ENCODE assay signal across 1 cellular context in genomic region chr14:69606258-69606657, GRCh38.
TF ChIP-seq lines count a peak whose summit lies in the region.

No MANE protein-coding gene starts in this region.

TF ChIP-seq in K562, 482 proteins besides CTCF, POLR2A, EP300 and RAD21:
- TF ChIP-seq, protein P1, sequence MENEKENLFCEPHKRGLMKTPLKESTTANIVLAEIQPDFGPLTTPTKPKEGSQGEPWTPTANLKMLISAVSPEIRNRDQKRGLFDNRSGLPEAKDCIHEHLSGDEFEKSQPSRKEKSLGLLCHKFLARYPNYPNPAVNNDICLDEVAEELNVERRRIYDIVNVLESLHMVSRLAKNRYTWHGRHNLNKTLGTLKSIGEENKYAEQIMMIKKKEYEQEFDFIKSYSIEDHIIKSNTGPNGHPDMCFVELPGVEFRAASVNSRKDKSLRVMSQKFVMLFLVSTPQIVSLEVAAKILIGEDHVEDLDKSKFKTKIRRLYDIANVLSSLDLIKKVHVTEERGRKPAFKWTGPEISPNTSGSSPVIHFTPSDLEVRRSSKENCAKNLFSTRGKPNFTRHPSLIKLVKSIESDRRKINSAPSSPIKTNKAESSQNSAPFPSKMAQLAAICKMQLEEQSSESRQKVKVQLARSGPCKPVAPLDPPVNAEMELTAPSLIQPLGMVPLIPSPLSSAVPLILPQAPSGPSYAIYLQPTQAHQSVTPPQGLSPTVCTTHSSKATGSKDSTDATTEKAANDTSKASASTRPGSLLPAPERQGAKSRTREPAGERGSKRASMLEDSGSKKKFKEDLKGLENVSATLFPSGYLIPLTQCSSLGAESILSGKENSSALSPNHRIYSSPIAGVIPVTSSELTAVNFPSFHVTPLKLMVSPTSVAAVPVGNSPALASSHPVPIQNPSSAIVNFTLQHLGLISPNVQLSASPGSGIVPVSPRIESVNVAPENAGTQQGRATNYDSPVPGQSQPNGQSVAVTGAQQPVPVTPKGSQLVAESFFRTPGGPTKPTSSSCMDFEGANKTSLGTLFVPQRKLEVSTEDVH (IDR thresholded peaks at IDR 0.05; ENCODE audit: low read depth, partially characterized antibody) = no peak
- TF ChIP-seq RFX1 (IDR thresholded peaks at IDR 0.05) (peak; percentile 55), JUND (IDR thresholded peaks at IDR 0.05; ENCODE audit: borderline replicate concordance, low read depth, low read length) (peak; percentile 35; the same call in 1 of the 2 replicates), JUND (tag; IDR thresholded peaks at IDR 0.05; ENCODE audit: borderline replicate concordance, low read depth, low read length) (no peak), ZNF407 (IDR thresholded peaks at IDR 0.05; ENCODE audit: low read depth) (no peak), NR2C1 (IDR thresholded peaks at IDR 0.05) (peak; percentile 67), NR2C1 (tag; IDR thresholded peaks at IDR 0.05) (peak; percentile 87), CEBPG (CRISPR knock-in tag; IDR thresholded peaks at IDR 0.05) (peak; percentile 78), CEBPG (tag; conservative IDR thresholded peaks at IDR 0.05 in 1 of 2, IDR thresholded peaks at IDR 0.05 in 1 of 2) (peak; percentile 72 to 83), ATF3 (IDR thresholded peaks at IDR 0.05) (peak; percentile 89), ATF3 (CRISPR knock-in tag; conservative IDR thresholded peaks at IDR 0.05) (no peak), NR2C2 (CRISPR knock-in tag; IDR thresholded peaks at IDR 0.05) (peak; percentile 54; the same call in 1 of the 2 replicates), NR2C2 (tag; IDR thresholded peaks at IDR 0.05) (peak; percentile 74), BCOR (IDR thresholded peaks at IDR 0.05) (no peak), KDM1A (IDR thresholded peaks at IDR 0.05) (peak; percentile 13 to 39; a peak in 1 of 4 replicates), RCOR1 (IDR thresholded peaks at IDR 0.05; ENCODE audit: borderline replicate concordance in 1 of 2, low read depth in 2 of 2, low read length in 2 of 2) (peak in 1 of 2 experiments; percentile 28; a peak in 1 of 4 replicates), ZSCAN29 (IDR thresholded peaks at IDR 0.05) (no peak), CEBPB (tag; IDR thresholded peaks at IDR 0.05) (peak; percentile 93)
- TF ChIP-seq, protein P2, sequence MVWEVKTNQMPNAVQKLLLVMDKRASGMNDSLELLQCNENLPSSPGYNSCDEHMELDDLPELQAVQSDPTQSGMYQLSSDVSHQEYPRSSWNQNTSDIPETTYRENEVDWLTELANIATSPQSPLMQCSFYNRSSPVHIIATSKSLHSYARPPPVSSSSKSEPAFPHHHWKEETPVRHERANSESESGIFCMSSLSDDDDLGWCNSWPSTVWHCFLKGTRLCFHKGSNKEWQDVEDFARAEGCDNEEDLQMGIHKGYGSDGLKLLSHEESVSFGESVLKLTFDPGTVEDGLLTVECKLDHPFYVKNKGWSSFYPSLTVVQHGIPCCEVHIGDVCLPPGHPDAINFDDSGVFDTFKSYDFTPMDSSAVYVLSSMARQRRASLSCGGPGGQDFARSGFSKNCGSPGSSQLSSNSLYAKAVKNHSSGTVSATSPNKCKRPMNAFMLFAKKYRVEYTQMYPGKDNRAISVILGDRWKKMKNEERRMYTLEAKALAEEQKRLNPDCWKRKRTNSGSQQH (CRISPR knock-in tag; IDR thresholded peaks at IDR 0.05) = no peak
